24 cellular contexts compared by ENCODE assay signal in genomic region chr6:104256547-104257144, GRCh38.
"Had no signal": no experiment of that assay in that cellular context is flagged by ENCODE, and none has a peak within 500 bp of the region (broad histone marks: within the 10 kb centered on the region; RNA-seq: fewer than 3 reads in every experiment).

No MANE protein-coding gene starts in this region.

- H3K36me3 ChIP-seq: breast epithelium, esophagus squamous epithelium, gastroesophageal sphincter, neutrophil, pancreas, thoracic aorta had no signal

- H3K27ac Mint-ChIP-seq: activated B cell treated with CpG ODN at 0.5 μM for 24 hours; activated naive CD8-positive, alpha-beta T cell treated with anti-CD3 and anti-CD28 coated beads for 36 hours; nephron; type B pancreatic cell had no signal

- H3K27me3 Mint-ChIP-seq: activated B cell treated with CpG ODN at 0.5 μM for 24 hours; activated naive CD8-positive, alpha-beta T cell treated with anti-CD3 and anti-CD28 coated beads for 36 hours; central memory CD8-positive, alpha-beta T cell; type B pancreatic cell had no signal

- H3K4me3 ChIP-seq: breast epithelium, esophagus squamous epithelium, gastroesophageal sphincter, pancreas, thoracic aorta had no signal

- H3K27ac ChIP-seq: breast epithelium, esophagus squamous epithelium, gastroesophageal sphincter, neutrophil, pancreas, thoracic aorta had no signal

- DNase-seq: activated B cell treated with CpG ODN at 0.5 μM for 24 hours; activated CD4-positive, alpha-beta T cell treated with anti-CD3 and anti-CD28 coated beads for 4 hours; activated CD4-positive, alpha-beta T cell treated with anti-CD3 and anti-CD28 coated beads, Interleukin-2, amount 50 U/mL, for 48 hours; activated CD8-positive, alpha-beta memory T cell treated with anti-CD3 and anti-CD28 coated beads, Interleukin-2, amount 50 U/mL, for 48 hours; activated naive CD4-positive, alpha-beta T cell treated with Interleukin-2 at 50 U/mL for 16 hours; activated naive CD8-positive, alpha-beta T cell treated with anti-CD3 and anti-CD28 coated beads for 36 hours; activated T-cell treated with anti-CD3 and anti-CD28 coated beads, Interleukin-2, amount 50 U/mL, for 48 hours; amniotic stem cell; esophagus squamous epithelium; head of caudate nucleus; hypothalamus; mesenchymal stem cell; pancreas; right cardiac atrium; stimulated activated CD4-positive, alpha-beta T cell treated with anti-CD3 and anti-CD28 coated beads, Interleukin-4, amount 100 ng/mL, for 24 hours; stimulated activated naive CD4-positive, alpha-beta T cell treated with Interleukin-2 at 50 U/mL for 16 hours; T1000 had no signal

- H3K9me3 Mint-ChIP-seq: activated naive CD8-positive, alpha-beta T cell treated with anti-CD3 and anti-CD28 coated beads for 36 hours; nephron had no signal

- H3K36me3 Mint-ChIP-seq: activated naive CD8-positive, alpha-beta T cell treated with anti-CD3 and anti-CD28 coated beads for 36 hours; type B pancreatic cell had no signal

- H3K4me1 Mint-ChIP-seq: activated B cell treated with CpG ODN at 0.5 μM for 24 hours; activated naive CD8-positive, alpha-beta T cell treated with anti-CD3 and anti-CD28 coated beads for 36 hours; central memory CD8-positive, alpha-beta T cell; nephron had no signal

- H3K27me3 ChIP-seq: breast epithelium, esophagus squamous epithelium, gastroesophageal sphincter, neutrophil, pancreas had no signal

- H3K4me3 Mint-ChIP-seq: activated B cell treated with CpG ODN at 0.5 μM for 24 hours; activated naive CD8-positive, alpha-beta T cell treated with anti-CD3 and anti-CD28 coated beads for 36 hours; central memory CD8-positive, alpha-beta T cell; nephron; type B pancreatic cell had no signal

- ATAC-seq: gastroesophageal sphincter, pancreas, right cardiac atrium had no signal

- H3K9me3 ChIP-seq: breast epithelium, esophagus squamous epithelium, gastroesophageal sphincter, neutrophil, pancreas, thoracic aorta had no signal

- H3K4me1 ChIP-seq: breast epithelium, gastroesophageal sphincter, pancreas had no signal
